1 cellular context compared by ENCODE assay signal in genomic region chr2:103818176-103818575, GRCh38.
TF ChIP-seq lines count a peak whose summit lies in the region.

No MANE protein-coding gene starts in this region.

TF ChIP-seq in H1, 55 proteins besides CTCF, POLR2A, EP300 and RAD21:
- TF ChIP-seq SUZ12 (IDR thresholded peaks at IDR 0.05; ENCODE audit: low read length), result no peak
- no peak for TF ChIP-seq TAF1 (IDR thresholded peaks at IDR 0.05; ENCODE audit: low read depth, low read length)
- no peak for TF ChIP-seq TCF12 (IDR thresholded peaks at IDR 0.05; ENCODE audit: low read depth, low read length)
